In the genomic region with DNA sequence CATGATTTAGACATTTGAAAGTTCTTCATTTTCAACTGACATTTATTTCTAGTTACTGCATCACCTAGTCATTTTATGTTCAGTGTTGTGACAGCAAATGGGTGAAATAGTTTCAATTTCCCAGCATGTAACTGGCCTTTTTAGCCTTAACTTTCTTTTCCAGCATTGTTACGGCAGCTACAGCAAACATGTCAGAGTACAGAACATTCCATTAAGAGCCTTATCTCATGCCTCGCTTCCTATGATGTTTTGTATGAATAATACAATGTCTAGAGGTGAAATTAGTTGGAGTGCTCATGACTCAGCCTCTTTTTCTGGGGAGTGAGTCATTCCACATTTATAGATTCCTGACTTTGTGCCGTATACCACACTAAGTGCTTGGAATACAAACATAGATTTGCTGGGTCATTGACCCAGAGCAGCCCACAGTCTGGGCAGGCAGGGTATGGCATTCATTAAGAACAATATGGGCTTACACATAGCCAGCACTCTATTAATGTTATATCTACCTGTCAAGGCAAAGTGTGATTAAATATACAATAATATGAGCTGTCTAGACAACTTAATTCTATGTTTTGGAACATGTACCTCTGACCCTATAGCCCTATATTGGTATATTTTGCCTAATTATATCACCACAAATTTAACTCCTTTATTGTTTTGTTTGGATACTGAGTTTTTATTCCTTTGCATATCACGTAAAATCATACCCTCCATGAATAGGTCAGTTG, we compare ENCODE assay signal across 1 cellular context.
A peak's percentile ranks its signal among the peaks of the same experiment; 100 is the strongest.
TF ChIP-seq lines count a peak whose summit lies in the region.

No MANE protein-coding gene starts in this region.

TF ChIP-seq in HepG2, 621 proteins besides CTCF, POLR2A, EP300 and RAD21 (continued from another document):
- TF ChIP-seq, protein P1, sequence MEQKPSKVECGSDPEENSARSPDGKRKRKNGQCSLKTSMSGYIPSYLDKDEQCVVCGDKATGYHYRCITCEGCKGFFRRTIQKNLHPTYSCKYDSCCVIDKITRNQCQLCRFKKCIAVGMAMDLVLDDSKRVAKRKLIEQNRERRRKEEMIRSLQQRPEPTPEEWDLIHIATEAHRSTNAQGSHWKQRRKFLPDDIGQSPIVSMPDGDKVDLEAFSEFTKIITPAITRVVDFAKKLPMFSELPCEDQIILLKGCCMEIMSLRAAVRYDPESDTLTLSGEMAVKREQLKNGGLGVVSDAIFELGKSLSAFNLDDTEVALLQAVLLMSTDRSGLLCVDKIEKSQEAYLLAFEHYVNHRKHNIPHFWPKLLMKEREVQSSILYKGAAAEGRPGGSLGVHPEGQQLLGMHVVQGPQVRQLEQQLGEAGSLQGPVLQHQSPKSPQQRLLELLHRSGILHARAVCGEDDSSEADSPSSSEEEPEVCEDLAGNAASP (CRISPR knock-in tag; IDR thresholded peaks at IDR 0.05; ENCODE audit: borderline replicate concordance), result no peak
- peak; percentile 81 for TF ChIP-seq NFE2L2 (IDR thresholded peaks at IDR 0.05; ENCODE audit: low read length)
- TF ChIP-seq ZNF296 (CRISPR knock-in tag; conservative IDR thresholded peaks at IDR 0.05), result no peak
- no peak for TF ChIP-seq ZNF567 (CRISPR knock-in tag; IDR thresholded peaks at IDR 0.05; ENCODE audit: borderline replicate concordance)
- TF ChIP-seq, protein P2, sequence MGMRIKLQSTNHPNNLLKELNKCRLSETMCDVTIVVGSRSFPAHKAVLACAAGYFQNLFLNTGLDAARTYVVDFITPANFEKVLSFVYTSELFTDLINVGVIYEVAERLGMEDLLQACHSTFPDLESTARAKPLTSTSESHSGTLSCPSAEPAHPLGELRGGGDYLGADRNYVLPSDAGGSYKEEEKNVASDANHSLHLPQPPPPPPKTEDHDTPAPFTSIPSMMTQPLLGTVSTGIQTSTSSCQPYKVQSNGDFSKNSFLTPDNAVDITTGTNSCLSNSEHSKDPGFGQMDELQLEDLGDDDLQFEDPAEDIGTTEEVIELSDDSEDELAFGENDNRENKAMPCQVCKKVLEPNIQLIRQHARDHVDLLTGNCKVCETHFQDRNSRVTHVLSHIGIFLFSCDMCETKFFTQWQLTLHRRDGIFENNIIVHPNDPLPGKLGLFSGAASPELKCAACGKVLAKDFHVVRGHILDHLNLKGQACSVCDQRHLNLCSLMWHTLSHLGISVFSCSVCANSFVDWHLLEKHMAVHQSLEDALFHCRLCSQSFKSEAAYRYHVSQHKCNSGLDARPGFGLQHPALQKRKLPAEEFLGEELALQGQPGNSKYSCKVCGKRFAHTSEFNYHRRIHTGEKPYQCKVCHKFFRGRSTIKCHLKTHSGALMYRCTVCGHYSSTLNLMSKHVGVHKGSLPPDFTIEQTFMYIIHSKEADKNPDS (CRISPR knock-in tag; IDR thresholded peaks at IDR 0.05), result no peak
- TF ChIP-seq, protein P3, sequence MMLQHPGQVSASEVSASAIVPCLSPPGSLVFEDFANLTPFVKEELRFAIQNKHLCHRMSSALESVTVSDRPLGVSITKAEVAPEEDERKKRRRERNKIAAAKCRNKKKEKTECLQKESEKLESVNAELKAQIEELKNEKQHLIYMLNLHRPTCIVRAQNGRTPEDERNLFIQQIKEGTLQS (CRISPR knock-in tag; IDR thresholded peaks at IDR 0.05), result peak; percentile 64
- no peak for TF ChIP-seq CHCHD3 (CRISPR knock-in tag; IDR thresholded peaks at IDR 0.05)
- peak; percentile 77 for TF ChIP-seq ZKSCAN1 (IDR thresholded peaks at IDR 0.05; ENCODE audit: low read length)
- peak; percentile 44; the same call in 1 of the 2 replicates for TF ChIP-seq FOSL1 (CRISPR knock-in tag; IDR thresholded peaks at IDR 0.05; ENCODE audit: borderline replicate concordance)
- peak; percentile 30; the same call in 1 of the 2 replicates for TF ChIP-seq SAP130 (CRISPR knock-in tag; IDR thresholded peaks at IDR 0.05; ENCODE audit: low read depth)
- no peak for TF ChIP-seq ZNF430 (CRISPR knock-in tag; IDR thresholded peaks at IDR 0.05)
- peak; percentile 58; the same call in 1 of the 2 replicates for TF ChIP-seq MAFF (IDR thresholded peaks at IDR 0.05; ENCODE audit: low read depth, low read length)
- TF ChIP-seq HMG20A (CRISPR knock-in tag; IDR thresholded peaks at IDR 0.05; ENCODE audit: borderline replicate concordance), result peak; percentile 58; the same call in 1 of the 2 replicates
- peak; percentile 32 to 73; a peak in 3 of 4 replicates for TF ChIP-seq MAFK (conservative IDR thresholded peaks at IDR 0.05 in 1 of 2, IDR thresholded peaks at IDR 0.05 in 1 of 2; ENCODE audit: low read length in 2 of 2)
- TF ChIP-seq RXRB (CRISPR knock-in tag; IDR thresholded peaks at IDR 0.05; ENCODE audit: borderline replicate concordance), result peak; percentile 67; the same call in 1 of the 2 replicates
- peak; percentile 93 for TF ChIP-seq FOSL2 (CRISPR knock-in tag; IDR thresholded peaks at IDR 0.05)
- peak in 1 of 2 experiments; percentile 44; a peak in 1 of 4 replicates for TF ChIP-seq NR2F1 (CRISPR knock-in tag; IDR thresholded peaks at IDR 0.05)
- no peak for TF ChIP-seq NFKB2 (CRISPR knock-in tag; IDR thresholded peaks at IDR 0.05; ENCODE audit: borderline replicate concordance)
- 0 out of 2 replicates have a peak, but pooled peaks have one; percentile 13 for TF ChIP-seq TCF7 (IDR thresholded peaks at IDR 0.05; ENCODE audit: low read depth)
- TF ChIP-seq ZC3H4 (CRISPR knock-in tag; IDR thresholded peaks at IDR 0.05; ENCODE audit: borderline replicate concordance), result no peak
- peak; percentile 53; the same call in 1 of the 2 replicates for TF ChIP-seq RXRA (CRISPR knock-in tag; IDR thresholded peaks at IDR 0.05)
- TF ChIP-seq ZBTB21 (CRISPR knock-in tag; IDR thresholded peaks at IDR 0.05), result peak; percentile 41; the same call in 1 of the 2 replicates
- no peak for TF ChIP-seq ZBTB8A (CRISPR knock-in tag; IDR thresholded peaks at IDR 0.05; ENCODE audit: borderline replicate concordance, low read depth)
